ENCODE assay signal across 12 cellular contexts in the genomic region with DNA sequence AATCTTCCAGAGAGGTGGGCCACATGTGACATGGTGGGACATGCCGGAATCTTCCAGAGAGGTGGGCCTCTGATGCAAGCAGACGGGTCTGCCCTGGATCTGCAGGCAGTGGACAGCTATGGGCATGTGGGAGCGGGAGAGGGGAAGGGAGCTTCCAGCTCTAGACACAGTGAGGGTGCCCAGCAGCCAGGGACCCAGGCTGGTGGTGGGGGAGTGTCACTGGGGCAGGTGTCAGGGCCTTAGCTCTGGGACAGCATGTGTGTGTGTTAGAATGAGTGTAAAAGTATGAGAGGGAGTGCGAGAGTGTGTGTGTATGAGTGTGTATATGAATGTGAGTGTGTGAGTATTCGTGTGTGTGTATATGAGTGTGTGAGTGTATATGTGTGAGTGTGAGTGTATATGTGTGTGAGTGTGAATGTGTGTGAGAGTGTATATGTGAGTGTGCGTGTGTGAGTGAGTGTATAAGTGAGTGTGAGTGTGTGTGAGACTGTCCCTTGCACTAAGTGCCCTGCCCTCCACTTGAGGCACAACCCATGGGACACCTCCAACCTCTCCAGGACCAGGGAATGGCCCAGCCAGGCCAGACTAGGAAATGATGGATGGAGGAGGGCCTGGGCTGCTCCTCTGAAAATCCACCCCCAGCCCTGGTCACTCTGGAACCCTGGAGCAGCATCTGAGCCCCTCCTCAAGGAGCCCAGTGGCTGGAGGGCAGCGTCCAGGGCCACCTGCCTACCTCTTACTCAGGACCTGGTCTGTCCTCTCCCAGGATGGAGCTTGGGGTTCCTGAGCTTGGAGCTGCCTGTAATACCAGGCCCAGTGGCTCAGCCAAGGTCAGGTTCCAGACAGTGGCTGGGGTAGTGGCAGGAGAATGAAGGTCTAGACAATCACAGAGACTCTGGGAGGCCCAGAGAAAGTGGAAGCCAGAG.
A peak's percentile ranks its signal among the peaks of the same experiment; 100 is the strongest.
DNase-seq lines count a peak whose midpoint lies in the region; FAIRE-seq and TF ChIP-seq lines count a peak whose summit lies in the region.
"Had no signal": no experiment of that assay in that cellular context is flagged by ENCODE, and none has a peak within 500 bp of the region (broad histone marks: within the 10 kb centered on the region; RNA-seq: fewer than 3 reads in every experiment).

No MANE protein-coding gene starts in this region.

- H3K36me3 Mint-ChIP-seq in osteocyte (ENCODE audit: unreplicated experiment) = peaks cover 3% of the 10 kb centered on the region
- peaks cover 7% of the 10 kb centered on the region for H3K36me3 Mint-ChIP-seq in activated naive CD4-positive, alpha-beta T cell treated with anti-CD3 and anti-CD28 coated beads for 36 hours (ENCODE audit: low read depth)
- H3K36me3 Mint-ChIP-seq in T-helper 2 cell treated with Interferon-gamma antibody and Interleukin-4, amounts not matched to agents 5 μg/mL and 100 μg/mL, for 36 hours (ENCODE audit: low read depth) = peaks cover 3% of the 10 kb centered on the region

- no peaks in the 10 kb centered on the region for H3K9me3 ChIP-seq in Peyer's patch

- peak overlapping the region; percentile 100 for H3K27ac ChIP-seq in 22Rv1
- peak overlapping the region; percentile 83 to 93 (median 90) for H3K27ac ChIP-seq in Peyer's patch

- peaks cover 78% of the 10 kb centered on the region for H3K4me1 Mint-ChIP-seq in osteocyte (ENCODE audit: unreplicated experiment)
- peaks cover 17% of the 10 kb centered on the region for H3K4me1 Mint-ChIP-seq in activated naive CD4-positive, alpha-beta T cell treated with anti-CD3 and anti-CD28 coated beads for 36 hours (ENCODE audit: low read depth)
- peaks cover 13% of the 10 kb centered on the region for H3K4me1 Mint-ChIP-seq in T-helper 2 cell treated with Interferon-gamma antibody and Interleukin-4, amounts not matched to agents 5 μg/mL and 100 μg/mL, for 36 hours (ENCODE audit: low read depth)

- H3K27me3 Mint-ChIP-seq in osteocyte (ENCODE audit: unreplicated experiment) = no peaks in the 10 kb centered on the region
- H3K27me3 Mint-ChIP-seq in activated naive CD4-positive, alpha-beta T cell treated with anti-CD3 and anti-CD28 coated beads for 36 hours (ENCODE audit: low read depth) = no peaks in the 10 kb centered on the region
- no peaks in the 10 kb centered on the region for H3K27me3 Mint-ChIP-seq in T-helper 2 cell treated with Interferon-gamma antibody and Interleukin-4, amounts not matched to agents 5 μg/mL and 100 μg/mL, for 36 hours (ENCODE audit: low read depth)
- H3K27me3 Mint-ChIP-seq: CD4-positive, CD25-positive, alpha-beta regulatory T cell had no signal

- CTCF ChIA-PET in activated naive CD4-positive, alpha-beta T cell treated with anti-CD3 and anti-CD28 coated beads for 36 hours (lab: Charles Lee) = no interaction called here

- peak overlapping the region; percentile 100 for H3K27ac Mint-ChIP-seq in osteocyte (ENCODE audit: unreplicated experiment)
- no peak overlapping the region for H3K27ac Mint-ChIP-seq in activated naive CD4-positive, alpha-beta T cell treated with anti-CD3 and anti-CD28 coated beads for 36 hours
- H3K27ac Mint-ChIP-seq in T-helper 2 cell treated with Interferon-gamma antibody and Interleukin-4, amounts not matched to agents 5 μg/mL and 100 μg/mL, for 36 hours = no peak overlapping the region
- H3K27ac Mint-ChIP-seq: GM23338 had no signal

- DNase-seq in Peyer's patch (no peak), fibroblast of the aortic adventitia (ENCODE audit: low read depth) (no peak), osteocyte (ENCODE audit: extremely low spot score, unreplicated experiment) (no peak), GM12891 (ENCODE audit: insufficient read length, low spot score) (no peak), HT-29 (ENCODE audit: low spot score) (no peak)
- no peak for DNase-seq in activated naive CD4-positive, alpha-beta T cell treated with anti-CD3 and anti-CD28 coated beads for 36 hours
- no peak for DNase-seq in T-helper 2 cell treated with Interferon-gamma antibody and Interleukin-4, amounts not matched to agents 5 μg/mL and 100 μg/mL, for 36 hours (ENCODE audit: low spot score)
- DNase-seq: activated gamma-delta T cell treated with Interleukin-2 at 50 U/mL for 16 hours; CD4-positive, CD25-positive, alpha-beta regulatory T cell; NCI-H226 had no signal

- no peak for TF ChIP-seq POLR2A in Peyer's patch (IDR thresholded peaks at IDR 0.05)
- no peak for TF ChIP-seq POLR2A in GM12891 (IDR thresholded peaks at IDR 0.05; ENCODE audit: low read depth, low read length)

- no peak for TF ChIP-seq CTCF in 22Rv1 (IDR thresholded peaks at IDR 0.05)
- no peak for TF ChIP-seq CTCF in Peyer's patch (IDR thresholded peaks at IDR 0.05)
- no peak for TF ChIP-seq CTCF in fibroblast of the aortic adventitia (IDR thresholded peaks at IDR 0.05; ENCODE audit: insufficient read depth, low read length)
- no peak for TF ChIP-seq CTCF in osteocyte (IDR thresholded peaks at IDR 0.05)

- no peak for FAIRE-seq in GM12891 (lab: Jason Lieb, UNC)

- H3K36me3 ChIP-seq in Peyer's patch = no peaks in the 10 kb centered on the region

- intact Hi-C loops in activated naive CD4-positive, alpha-beta T cell treated with anti-CD3 and anti-CD28 coated beads for 36 hours (cut with micrococcal nuclease) = loop anchor here (5.0 kb wide), 1 partner anchor 109 kb away; no protein-coding TSS in a partner anchor

- peak overlapping the region; percentile 72 for H3K4me3 Mint-ChIP-seq in osteocyte (ENCODE audit: unreplicated experiment)
- no peak overlapping the region for H3K4me3 Mint-ChIP-seq in activated naive CD4-positive, alpha-beta T cell treated with anti-CD3 and anti-CD28 coated beads for 36 hours
- H3K4me3 Mint-ChIP-seq in T-helper 2 cell treated with Interferon-gamma antibody and Interleukin-4, amounts not matched to agents 5 μg/mL and 100 μg/mL, for 36 hours = no peak overlapping the region
- H3K4me3 Mint-ChIP-seq: GM23338 had no signal

- H3K9me3 Mint-ChIP-seq in osteocyte (ENCODE audit: unreplicated experiment) = no peaks in the 10 kb centered on the region
- H3K9me3 Mint-ChIP-seq in activated naive CD4-positive, alpha-beta T cell treated with anti-CD3 and anti-CD28 coated beads for 36 hours = no peaks in the 10 kb centered on the region
- no peaks in the 10 kb centered on the region for H3K9me3 Mint-ChIP-seq in T-helper 2 cell treated with Interferon-gamma antibody and Interleukin-4, amounts not matched to agents 5 μg/mL and 100 μg/mL, for 36 hours
- H3K9me3 Mint-ChIP-seq: GM23338 had no signal

- H3K27me3 ChIP-seq in Peyer's patch = no peaks in the 10 kb centered on the region

- H3K4me3 ChIP-seq in Peyer's patch (peak overlapping the region in 1 of 4 donors; percentile 62), fibroblast of the aortic adventitia (ENCODE audit: low read depth, low read length) (peak overlapping the region; percentile 83)
- H3K4me3 ChIP-seq: GM23338 had no signal

- peaks cover 0 to 47% (median 6%) of the 10 kb centered on the region in 4 donors for H3K4me1 ChIP-seq in Peyer's patch

TF ChIP-seq in GM12891, 5 proteins besides CTCF, POLR2A, EP300 and RAD21:
- no peak for TF ChIP-seq TAF1 (IDR thresholded peaks at IDR 0.05; ENCODE audit: low read depth, low read length)
- no peak for TF ChIP-seq POLR2AphosphoS5 (IDR thresholded peaks at IDR 0.05; ENCODE audit: low read depth, low read length)
- no peak for TF ChIP-seq POU2F2 (IDR thresholded peaks at IDR 0.05; ENCODE audit: low read depth, low read length)
- no peak for TF ChIP-seq PAX5 (IDR thresholded peaks at IDR 0.05; ENCODE audit: insufficient read depth, low read length, severe bottlenecking)
- TF ChIP-seq SPI1 (IDR thresholded peaks at IDR 0.05; ENCODE audit: low read depth, low read length) = no peak
